9 cellular contexts compared by ENCODE assay signal in genomic region chr16:66881014-66881417, GRCh38. TPM values are rescaled to one million over a fixed set of nuclear protein-coding genes. Genes with fewer than 3 reads are reported as not detected.
DNase-seq lines count a peak whose midpoint lies in the region; TF ChIP-seq lines count a peak whose summit lies in the region.
"Had no signal": no experiment of that assay in that cellular context is flagged by ENCODE, and none has a peak within 500 bp of the region (broad histone marks: within the 10 kb centered on the region; RNA-seq: fewer than 3 reads in every experiment).

No MANE protein-coding gene starts in this region.

- no peaks in the 10 kb centered on the region for H3K9me3 ChIP-seq in ES-I3 (ENCODE audit: control insufficient read depth, insufficient read depth, low read length)
- no peaks in the 10 kb centered on the region for H3K9me3 ChIP-seq in adrenal gland (replicated peaks in 1 of 3)
- H3K9me3 ChIP-seq in subcutaneous abdominal adipose tissue (ENCODE audit: control insufficient read depth in 5 of 5, low read length in 5 of 5): no peaks in the 10 kb centered on the region

- H3K27me3 ChIP-seq in HL-60 (ENCODE audit: insufficient read depth, poor library complexity, severe bottlenecking): no peaks in the 10 kb centered on the region
- no peaks in the 10 kb centered on the region for H3K27me3 ChIP-seq in adrenal gland
- H3K27me3 ChIP-seq in subcutaneous abdominal adipose tissue (ENCODE audit: control insufficient read depth in 5 of 5, insufficient read depth in 4 of 5, low read length in 5 of 5): no peaks in the 10 kb centered on the region

- WGBS in adrenal gland, 4 donors: 0 to 5% (median 2%) methylated on average over 5 to 23 of the region's 23 CpGs

- H3K4me3 ChIP-seq in HL-60 (replicated peaks; ENCODE audit: insufficient read depth, low read length): peak overlapping the region; percentile 99
- H3K4me3 ChIP-seq in adrenal gland: peak overlapping the region; percentile 52 to 73 (median 62)
- peak overlapping the region; percentile 67 to 97 (median 91) for H3K4me3 ChIP-seq in subcutaneous abdominal adipose tissue (ENCODE audit: low read depth in 1 of 5, low read length in 5 of 5)

- TF ChIP-seq CTCF in HL-60 (IDR thresholded peaks at IDR 0.05; ENCODE audit: insufficient read depth, low read length) (no peak), adrenal gland (IDR thresholded peaks at IDR 0.05) (no peak)

- DNase-seq in HL-60 (ENCODE audit: low read depth in 1 of 2, low spot score in 1 of 2): no peak
- peak in 2 of 7 donors; percentile 32 to 33 for DNase-seq in adrenal gland
- DNase-seq in kidney tubule cell (ENCODE audit: low spot score): peak; percentile 30
- DNase-seq in hepatic stellate cell (ENCODE audit: low spot score): no peak
- no peak for DNase-seq in NCI-H748 treated with DMSO at 0.1 percent for 48 hours (lab: John Stamatoyannopoulos, UW)
- no peak for DNase-seq in NCI-H2196 (lab: John Stamatoyannopoulos, UW; ENCODE audit: unreplicated experiment)

- peak overlapping the region; percentile 74 for H3K27ac ChIP-seq in HL-60 (replicated peaks)
- peak overlapping the region in 3 of 5 donors; percentile 10 to 78 (median 46) for H3K27ac ChIP-seq in adrenal gland
- H3K27ac ChIP-seq in subcutaneous abdominal adipose tissue (ENCODE audit: low read depth, low read length): peak overlapping the region; percentile 76

- H3K9ac ChIP-seq in ES-I3 (ENCODE audit: low read depth, low read length): peak overlapping the region; percentile 82
- peak overlapping the region in 4 of 5 donors; percentile 86 to 95 (median 88) for H3K9ac ChIP-seq in subcutaneous abdominal adipose tissue (ENCODE audit: low read length in 5 of 5)

- intact Hi-C loops in adrenal gland (cut with DNase I): no loop called here

- peaks cover 7% of the 10 kb centered on the region for H3K36me3 ChIP-seq in ES-I3 (ENCODE audit: insufficient read depth, low read length)
- H3K36me3 ChIP-seq in adrenal gland (replicated peaks in 1 of 2): peaks cover 0 to 17% of the 10 kb centered on the region in 2 donors
- peaks cover 0 to 18% (median 16%) of the 10 kb centered on the region in 5 donors for H3K36me3 ChIP-seq in subcutaneous abdominal adipose tissue (ENCODE audit: control insufficient read depth in 5 of 5, insufficient read depth in 5 of 5, low read length in 5 of 5)

- H3K4me1 ChIP-seq in ES-I3 (ENCODE audit: insufficient read depth, low read length) (no peaks in the 10 kb centered on the region), adrenal gland (replicated peaks in 1 of 2) (peaks cover 13 to 14% of the 10 kb centered on the region in 2 donors), subcutaneous abdominal adipose tissue (ENCODE audit: control insufficient read depth in 5 of 5, insufficient read depth in 5 of 5, low read length in 5 of 5) (peaks cover 0 to 48% (median 23%) of the 10 kb centered on the region in 5 donors)

- no peak for TF ChIP-seq POLR2A in adrenal gland (IDR thresholded peaks at IDR 0.05)

RNA-seq across cellular contexts. Expression of gene PDP2, which starts 0.7 kb away (rescaled TPM):
- 10 to 100 TPM in 7 of 8 donors, 1 to 10 TPM in 1; 3.6 to 27.8 (median 13.9) TPM for total RNA-seq in adrenal gland
- polyA plus RNA-seq in adrenal gland: 10 to 100 TPM in 1 of 3 donors, 1 to 10 TPM in 2; 1.3 to 12.1 (median 2.7) TPM

RNA-seq across cellular contexts. Expression of gene CA7, which starts 36.8 kb away (rescaled TPM):
- not detected for total RNA-seq in adrenal gland
- polyA plus RNA-seq in adrenal gland: not detected
- total RNA-seq: NCI-H460 had no signal

RNA-seq across cellular contexts. Expression of gene CDH16, which starts 37.7 kb away (rescaled TPM):
- total RNA-seq in adrenal gland: under 1 TPM in 1 of 8 donors, not detected in 7; 0.69 TPM
- polyA plus RNA-seq in adrenal gland: not detected
- total RNA-seq: NCI-H460 had no signal

RNA-seq across cellular contexts. Expression of gene RRAD, which starts 44.3 kb away (rescaled TPM):
- 10 to 100 TPM in 5 of 8 donors, 1 to 10 TPM in 3; 6.3 to 46.1 (median 18.0) TPM for total RNA-seq in adrenal gland
- polyA plus RNA-seq in adrenal gland: 10 to 100 TPM in 2 of 3 donors, under 1 TPM in 1; 0.66 to 52.5 (median 15.6) TPM

RNA-seq across cellular contexts. Expression of gene NAE1, which starts 50.2 kb away (rescaled TPM):
- total RNA-seq in adrenal gland: 10 to 100 TPM; 30.9 to 57.3 (median 48.0) TPM
- polyA plus RNA-seq in adrenal gland: 10 to 100 TPM; 43.7 to 62.8 (median 49.6) TPM
